ENCODE assay signal across 1 cellular context in the genomic region with DNA sequence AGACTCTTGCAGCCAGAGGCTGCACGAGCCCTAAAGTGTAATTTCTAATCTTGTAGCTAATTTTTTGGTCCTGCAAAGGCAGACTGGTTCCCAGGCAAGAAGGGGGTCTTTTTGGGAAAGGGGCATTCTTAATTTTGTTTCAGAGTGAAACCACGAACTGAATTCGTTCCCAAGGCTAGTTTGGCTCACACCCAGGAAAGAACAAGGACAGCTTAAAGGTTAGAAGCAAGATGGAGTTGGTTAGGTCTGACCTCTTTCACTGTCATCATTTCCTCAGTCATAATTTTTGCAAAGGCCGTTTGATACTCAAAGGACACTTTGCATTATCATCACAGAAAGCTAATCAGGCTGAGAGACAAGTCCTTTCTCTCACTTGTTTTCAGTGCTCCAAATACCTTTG.
TF ChIP-seq lines count a peak whose summit lies in the region.

No MANE protein-coding gene starts in this region.

TF ChIP-seq in K562, 482 proteins besides CTCF, POLR2A, EP300 and RAD21 (continued from another document and continues in another):
- TF ChIP-seq, protein P1, sequence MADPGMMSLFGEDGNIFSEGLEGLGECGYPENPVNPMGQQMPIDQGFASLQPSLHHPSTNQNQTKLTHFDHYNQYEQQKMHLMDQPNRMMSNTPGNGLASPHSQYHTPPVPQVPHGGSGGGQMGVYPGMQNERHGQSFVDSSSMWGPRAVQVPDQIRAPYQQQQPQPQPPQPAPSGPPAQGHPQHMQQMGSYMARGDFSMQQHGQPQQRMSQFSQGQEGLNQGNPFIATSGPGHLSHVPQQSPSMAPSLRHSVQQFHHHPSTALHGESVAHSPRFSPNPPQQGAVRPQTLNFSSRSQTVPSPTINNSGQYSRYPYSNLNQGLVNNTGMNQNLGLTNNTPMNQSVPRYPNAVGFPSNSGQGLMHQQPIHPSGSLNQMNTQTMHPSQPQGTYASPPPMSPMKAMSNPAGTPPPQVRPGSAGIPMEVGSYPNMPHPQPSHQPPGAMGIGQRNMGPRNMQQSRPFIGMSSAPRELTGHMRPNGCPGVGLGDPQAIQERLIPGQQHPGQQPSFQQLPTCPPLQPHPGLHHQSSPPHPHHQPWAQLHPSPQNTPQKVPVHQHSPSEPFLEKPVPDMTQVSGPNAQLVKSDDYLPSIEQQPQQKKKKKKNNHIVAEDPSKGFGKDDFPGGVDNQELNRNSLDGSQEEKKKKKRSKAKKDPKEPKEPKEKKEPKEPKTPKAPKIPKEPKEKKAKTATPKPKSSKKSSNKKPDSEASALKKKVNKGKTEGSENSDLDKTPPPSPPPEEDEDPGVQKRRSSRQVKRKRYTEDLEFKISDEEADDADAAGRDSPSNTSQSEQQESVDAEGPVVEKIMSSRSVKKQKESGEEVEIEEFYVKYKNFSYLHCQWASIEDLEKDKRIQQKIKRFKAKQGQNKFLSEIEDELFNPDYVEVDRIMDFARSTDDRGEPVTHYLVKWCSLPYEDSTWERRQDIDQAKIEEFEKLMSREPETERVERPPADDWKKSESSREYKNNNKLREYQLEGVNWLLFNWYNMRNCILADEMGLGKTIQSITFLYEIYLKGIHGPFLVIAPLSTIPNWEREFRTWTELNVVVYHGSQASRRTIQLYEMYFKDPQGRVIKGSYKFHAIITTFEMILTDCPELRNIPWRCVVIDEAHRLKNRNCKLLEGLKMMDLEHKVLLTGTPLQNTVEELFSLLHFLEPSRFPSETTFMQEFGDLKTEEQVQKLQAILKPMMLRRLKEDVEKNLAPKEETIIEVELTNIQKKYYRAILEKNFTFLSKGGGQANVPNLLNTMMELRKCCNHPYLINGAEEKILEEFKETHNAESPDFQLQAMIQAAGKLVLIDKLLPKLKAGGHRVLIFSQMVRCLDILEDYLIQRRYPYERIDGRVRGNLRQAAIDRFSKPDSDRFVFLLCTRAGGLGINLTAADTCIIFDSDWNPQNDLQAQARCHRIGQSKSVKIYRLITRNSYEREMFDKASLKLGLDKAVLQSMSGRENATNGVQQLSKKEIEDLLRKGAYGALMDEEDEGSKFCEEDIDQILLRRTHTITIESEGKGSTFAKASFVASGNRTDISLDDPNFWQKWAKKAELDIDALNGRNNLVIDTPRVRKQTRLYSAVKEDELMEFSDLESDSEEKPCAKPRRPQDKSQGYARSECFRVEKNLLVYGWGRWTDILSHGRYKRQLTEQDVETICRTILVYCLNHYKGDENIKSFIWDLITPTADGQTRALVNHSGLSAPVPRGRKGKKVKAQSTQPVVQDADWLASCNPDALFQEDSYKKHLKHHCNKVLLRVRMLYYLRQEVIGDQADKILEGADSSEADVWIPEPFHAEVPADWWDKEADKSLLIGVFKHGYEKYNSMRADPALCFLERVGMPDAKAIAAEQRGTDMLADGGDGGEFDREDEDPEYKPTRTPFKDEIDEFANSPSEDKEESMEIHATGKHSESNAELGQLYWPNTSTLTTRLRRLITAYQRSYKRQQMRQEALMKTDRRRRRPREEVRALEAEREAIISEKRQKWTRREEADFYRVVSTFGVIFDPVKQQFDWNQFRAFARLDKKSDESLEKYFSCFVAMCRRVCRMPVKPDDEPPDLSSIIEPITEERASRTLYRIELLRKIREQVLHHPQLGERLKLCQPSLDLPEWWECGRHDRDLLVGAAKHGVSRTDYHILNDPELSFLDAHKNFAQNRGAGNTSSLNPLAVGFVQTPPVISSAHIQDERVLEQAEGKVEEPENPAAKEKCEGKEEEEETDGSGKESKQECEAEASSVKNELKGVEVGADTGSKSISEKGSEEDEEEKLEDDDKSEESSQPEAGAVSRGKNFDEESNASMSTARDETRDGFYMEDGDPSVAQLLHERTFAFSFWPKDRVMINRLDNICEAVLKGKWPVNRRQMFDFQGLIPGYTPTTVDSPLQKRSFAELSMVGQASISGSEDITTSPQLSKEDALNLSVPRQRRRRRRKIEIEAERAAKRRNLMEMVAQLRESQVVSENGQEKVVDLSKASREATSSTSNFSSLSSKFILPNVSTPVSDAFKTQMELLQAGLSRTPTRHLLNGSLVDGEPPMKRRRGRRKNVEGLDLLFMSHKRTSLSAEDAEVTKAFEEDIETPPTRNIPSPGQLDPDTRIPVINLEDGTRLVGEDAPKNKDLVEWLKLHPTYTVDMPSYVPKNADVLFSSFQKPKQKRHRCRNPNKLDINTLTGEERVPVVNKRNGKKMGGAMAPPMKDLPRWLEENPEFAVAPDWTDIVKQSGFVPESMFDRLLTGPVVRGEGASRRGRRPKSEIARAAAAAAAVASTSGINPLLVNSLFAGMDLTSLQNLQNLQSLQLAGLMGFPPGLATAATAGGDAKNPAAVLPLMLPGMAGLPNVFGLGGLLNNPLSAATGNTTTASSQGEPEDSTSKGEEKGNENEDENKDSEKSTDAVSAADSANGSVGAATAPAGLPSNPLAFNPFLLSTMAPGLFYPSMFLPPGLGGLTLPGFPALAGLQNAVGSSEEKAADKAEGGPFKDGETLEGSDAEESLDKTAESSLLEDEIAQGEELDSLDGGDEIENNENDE (IDR thresholded peaks at IDR 0.05; ENCODE audit: low read depth, low read length): no peak
- no peak for TF ChIP-seq HSF4 (CRISPR knock-in tag; IDR thresholded peaks at IDR 0.05; ENCODE audit: borderline replicate concordance)
- no peak for TF ChIP-seq U2AF1 (optimal IDR thresholded peaks at IDR 0.05; ENCODE audit: low read depth, low read length)
- TF ChIP-seq, protein P2, sequence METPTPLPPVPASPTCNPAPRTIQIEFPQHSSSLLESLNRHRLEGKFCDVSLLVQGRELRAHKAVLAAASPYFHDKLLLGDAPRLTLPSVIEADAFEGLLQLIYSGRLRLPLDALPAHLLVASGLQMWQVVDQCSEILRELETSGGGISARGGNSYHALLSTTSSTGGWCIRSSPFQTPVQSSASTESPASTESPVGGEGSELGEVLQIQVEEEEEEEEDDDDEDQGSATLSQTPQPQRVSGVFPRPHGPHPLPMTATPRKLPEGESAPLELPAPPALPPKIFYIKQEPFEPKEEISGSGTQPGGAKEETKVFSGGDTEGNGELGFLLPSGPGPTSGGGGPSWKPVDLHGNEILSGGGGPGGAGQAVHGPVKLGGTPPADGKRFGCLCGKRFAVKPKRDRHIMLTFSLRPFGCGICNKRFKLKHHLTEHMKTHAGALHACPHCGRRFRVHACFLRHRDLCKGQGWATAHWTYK (CRISPR knock-in tag; IDR thresholded peaks at IDR 0.05): peak; percentile 63; the same call in 1 of the 2 replicates
- no peak for TF ChIP-seq NCOA6 (IDR thresholded peaks at IDR 0.05)
- no peak for TF ChIP-seq KDM2B (CRISPR knock-in tag; IDR thresholded peaks at IDR 0.05)
- TF ChIP-seq, protein P3, sequence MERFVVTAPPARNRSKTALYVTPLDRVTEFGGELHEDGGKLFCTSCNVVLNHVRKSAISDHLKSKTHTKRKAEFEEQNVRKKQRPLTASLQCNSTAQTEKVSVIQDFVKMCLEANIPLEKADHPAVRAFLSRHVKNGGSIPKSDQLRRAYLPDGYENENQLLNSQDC (CRISPR knock-in tag; IDR thresholded peaks at IDR 0.05): no peak
- TF ChIP-seq, protein P4, sequence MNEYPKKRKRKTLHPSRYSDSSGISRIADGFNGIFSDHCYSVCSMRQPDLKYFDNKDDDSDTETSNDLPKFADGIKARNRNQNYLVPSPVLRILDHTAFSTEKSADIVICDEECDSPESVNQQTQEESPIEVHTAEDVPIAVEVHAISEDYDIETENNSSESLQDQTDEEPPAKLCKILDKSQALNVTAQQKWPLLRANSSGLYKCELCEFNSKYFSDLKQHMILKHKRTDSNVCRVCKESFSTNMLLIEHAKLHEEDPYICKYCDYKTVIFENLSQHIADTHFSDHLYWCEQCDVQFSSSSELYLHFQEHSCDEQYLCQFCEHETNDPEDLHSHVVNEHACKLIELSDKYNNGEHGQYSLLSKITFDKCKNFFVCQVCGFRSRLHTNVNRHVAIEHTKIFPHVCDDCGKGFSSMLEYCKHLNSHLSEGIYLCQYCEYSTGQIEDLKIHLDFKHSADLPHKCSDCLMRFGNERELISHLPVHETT (CRISPR knock-in tag; conservative IDR thresholded peaks at IDR 0.05 in 1 of 2, IDR thresholded peaks at IDR 0.05 in 1 of 2): peak in 1 of 2 experiments; percentile 50; a peak in 1 of 4 replicates
- TF ChIP-seq ZNF583 (CRISPR knock-in tag; IDR thresholded peaks at IDR 0.05): peak; percentile 57; the same call in 1 of the 2 replicates
- TF ChIP-seq NR2C1 (IDR thresholded peaks at IDR 0.05): no peak
- no peak for TF ChIP-seq NR2C1 (tag; IDR thresholded peaks at IDR 0.05)
- no peak for TF ChIP-seq YBX1 (IDR thresholded peaks at IDR 0.05)
- TF ChIP-seq ETS2 (tag; IDR thresholded peaks at IDR 0.05; ENCODE audit: borderline replicate concordance, poor library complexity, severe bottlenecking): no peak
- TF ChIP-seq, protein P5, sequence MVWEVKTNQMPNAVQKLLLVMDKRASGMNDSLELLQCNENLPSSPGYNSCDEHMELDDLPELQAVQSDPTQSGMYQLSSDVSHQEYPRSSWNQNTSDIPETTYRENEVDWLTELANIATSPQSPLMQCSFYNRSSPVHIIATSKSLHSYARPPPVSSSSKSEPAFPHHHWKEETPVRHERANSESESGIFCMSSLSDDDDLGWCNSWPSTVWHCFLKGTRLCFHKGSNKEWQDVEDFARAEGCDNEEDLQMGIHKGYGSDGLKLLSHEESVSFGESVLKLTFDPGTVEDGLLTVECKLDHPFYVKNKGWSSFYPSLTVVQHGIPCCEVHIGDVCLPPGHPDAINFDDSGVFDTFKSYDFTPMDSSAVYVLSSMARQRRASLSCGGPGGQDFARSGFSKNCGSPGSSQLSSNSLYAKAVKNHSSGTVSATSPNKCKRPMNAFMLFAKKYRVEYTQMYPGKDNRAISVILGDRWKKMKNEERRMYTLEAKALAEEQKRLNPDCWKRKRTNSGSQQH (CRISPR knock-in tag; IDR thresholded peaks at IDR 0.05): no peak
- TF ChIP-seq HEY1 (CRISPR knock-in tag; IDR thresholded peaks at IDR 0.05; ENCODE audit: borderline replicate concordance): no peak
- TF ChIP-seq SRSF9 (IDR thresholded peaks at IDR 0.05; ENCODE audit: borderline replicate concordance, low read depth, low read length): no peak
- TF ChIP-seq, protein P6, sequence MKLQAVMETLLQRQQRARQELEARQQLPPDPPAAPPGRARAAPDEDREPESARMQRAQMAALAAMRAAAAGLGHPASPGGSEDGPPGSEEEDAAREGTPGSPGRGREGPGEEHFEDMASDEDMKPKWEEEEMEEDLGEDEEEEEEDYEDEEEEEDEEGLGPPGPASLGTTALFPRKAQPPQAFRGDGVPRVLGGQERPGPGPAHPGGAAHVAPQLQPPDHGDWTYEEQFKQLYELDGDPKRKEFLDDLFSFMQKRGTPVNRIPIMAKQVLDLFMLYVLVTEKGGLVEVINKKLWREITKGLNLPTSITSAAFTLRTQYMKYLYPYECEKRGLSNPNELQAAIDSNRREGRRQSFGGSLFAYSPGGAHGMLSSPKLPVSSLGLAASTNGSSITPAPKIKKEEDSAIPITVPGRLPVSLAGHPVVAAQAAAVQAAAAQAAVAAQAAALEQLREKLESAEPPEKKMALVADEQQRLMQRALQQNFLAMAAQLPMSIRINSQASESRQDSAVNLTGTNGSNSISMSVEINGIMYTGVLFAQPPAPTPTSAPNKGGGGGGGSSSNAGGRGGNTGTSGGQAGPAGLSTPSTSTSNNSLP (IDR thresholded peaks at IDR 0.05; ENCODE audit: borderline replicate concordance, low read depth, low read length): no peak
- TF ChIP-seq, protein P7, sequence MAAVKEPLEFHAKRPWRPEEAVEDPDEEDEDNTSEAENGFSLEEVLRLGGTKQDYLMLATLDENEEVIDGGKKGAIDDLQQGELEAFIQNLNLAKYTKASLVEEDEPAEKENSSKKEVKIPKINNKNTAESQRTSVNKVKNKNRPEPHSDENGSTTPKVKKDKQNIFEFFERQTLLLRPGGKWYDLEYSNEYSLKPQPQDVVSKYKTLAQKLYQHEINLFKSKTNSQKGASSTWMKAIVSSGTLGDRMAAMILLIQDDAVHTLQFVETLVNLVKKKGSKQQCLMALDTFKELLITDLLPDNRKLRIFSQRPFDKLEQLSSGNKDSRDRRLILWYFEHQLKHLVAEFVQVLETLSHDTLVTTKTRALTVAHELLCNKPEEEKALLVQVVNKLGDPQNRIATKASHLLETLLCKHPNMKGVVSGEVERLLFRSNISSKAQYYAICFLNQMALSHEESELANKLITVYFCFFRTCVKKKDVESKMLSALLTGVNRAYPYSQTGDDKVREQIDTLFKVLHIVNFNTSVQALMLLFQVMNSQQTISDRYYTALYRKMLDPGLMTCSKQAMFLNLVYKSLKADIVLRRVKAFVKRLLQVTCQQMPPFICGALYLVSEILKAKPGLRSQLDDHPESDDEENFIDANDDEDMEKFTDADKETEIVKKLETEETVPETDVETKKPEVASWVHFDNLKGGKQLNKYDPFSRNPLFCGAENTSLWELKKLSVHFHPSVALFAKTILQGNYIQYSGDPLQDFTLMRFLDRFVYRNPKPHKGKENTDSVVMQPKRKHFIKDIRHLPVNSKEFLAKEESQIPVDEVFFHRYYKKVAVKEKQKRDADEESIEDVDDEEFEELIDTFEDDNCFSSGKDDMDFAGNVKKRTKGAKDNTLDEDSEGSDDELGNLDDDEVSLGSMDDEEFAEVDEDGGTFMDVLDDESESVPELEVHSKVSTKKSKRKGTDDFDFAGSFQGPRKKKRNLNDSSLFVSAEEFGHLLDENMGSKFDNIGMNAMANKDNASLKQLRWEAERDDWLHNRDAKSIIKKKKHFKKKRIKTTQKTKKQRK (IDR thresholded peaks at IDR 0.05; ENCODE audit: borderline replicate concordance, low read depth, low read length): no peak
- TF ChIP-seq, protein P8, sequence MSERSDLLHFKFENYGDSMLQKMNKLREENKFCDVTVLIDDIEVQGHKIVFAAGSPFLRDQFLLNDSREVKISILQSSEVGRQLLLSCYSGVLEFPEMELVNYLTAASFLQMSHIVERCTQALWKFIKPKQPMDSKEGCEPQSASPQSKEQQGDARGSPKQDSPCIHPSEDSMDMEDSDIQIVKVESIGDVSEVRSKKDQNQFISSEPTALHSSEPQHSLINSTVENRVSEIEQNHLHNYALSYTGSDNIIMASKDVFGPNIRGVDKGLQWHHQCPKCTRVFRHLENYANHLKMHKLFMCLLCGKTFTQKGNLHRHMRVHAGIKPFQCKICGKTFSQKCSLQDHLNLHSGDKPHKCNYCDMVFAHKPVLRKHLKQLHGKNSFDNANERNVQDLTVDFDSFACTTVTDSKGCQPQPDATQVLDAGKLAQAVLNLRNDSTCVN (CRISPR knock-in tag; IDR thresholded peaks at IDR 0.05): no peak
- TF ChIP-seq, protein P9, sequence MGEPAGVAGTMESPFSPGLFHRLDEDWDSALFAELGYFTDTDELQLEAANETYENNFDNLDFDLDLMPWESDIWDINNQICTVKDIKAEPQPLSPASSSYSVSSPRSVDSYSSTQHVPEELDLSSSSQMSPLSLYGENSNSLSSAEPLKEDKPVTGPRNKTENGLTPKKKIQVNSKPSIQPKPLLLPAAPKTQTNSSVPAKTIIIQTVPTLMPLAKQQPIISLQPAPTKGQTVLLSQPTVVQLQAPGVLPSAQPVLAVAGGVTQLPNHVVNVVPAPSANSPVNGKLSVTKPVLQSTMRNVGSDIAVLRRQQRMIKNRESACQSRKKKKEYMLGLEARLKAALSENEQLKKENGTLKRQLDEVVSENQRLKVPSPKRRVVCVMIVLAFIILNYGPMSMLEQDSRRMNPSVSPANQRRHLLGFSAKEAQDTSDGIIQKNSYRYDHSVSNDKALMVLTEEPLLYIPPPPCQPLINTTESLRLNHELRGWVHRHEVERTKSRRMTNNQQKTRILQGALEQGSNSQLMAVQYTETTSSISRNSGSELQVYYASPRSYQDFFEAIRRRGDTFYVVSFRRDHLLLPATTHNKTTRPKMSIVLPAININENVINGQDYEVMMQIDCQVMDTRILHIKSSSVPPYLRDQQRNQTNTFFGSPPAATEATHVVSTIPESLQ (CRISPR knock-in tag; IDR thresholded peaks at IDR 0.05): no peak
- TF ChIP-seq ZNF239 (CRISPR knock-in tag; IDR thresholded peaks at IDR 0.05): peak; percentile 46; the same call in 1 of the 2 replicates
- TF ChIP-seq ZNF668 (CRISPR knock-in tag; IDR thresholded peaks at IDR 0.05): peak; percentile 81; the same call in 1 of the 2 replicates
- no peak for TF ChIP-seq FOS (IDR thresholded peaks at IDR 0.05; ENCODE audit: extremely low read depth, insufficient read length)
